In the genomic region with DNA sequence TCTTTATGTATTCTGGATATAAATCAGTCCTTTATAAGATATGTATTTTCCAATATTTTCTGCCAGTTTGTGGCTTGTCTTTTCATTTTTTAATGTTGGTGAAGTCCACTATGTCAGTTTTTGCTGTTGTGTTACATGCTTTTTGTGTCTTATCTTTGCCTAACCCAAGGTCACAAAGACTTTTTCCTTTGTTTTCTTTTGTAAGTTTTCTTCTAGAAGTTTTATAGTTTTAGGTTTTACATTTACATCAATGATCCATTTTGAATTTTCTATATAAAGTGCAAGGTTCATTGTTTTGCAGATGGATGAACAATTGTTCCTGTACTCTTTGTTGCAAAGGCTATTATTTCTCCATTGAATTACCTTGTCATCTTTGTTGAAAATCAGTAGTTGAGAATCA, we compare ENCODE assay signal across 21 cellular contexts.
"Had no signal": no experiment of that assay in that cellular context is flagged by ENCODE, and none has a peak within 500 bp of the region (broad histone marks: within the 10 kb centered on the region; RNA-seq: fewer than 3 reads in every experiment).

No MANE protein-coding gene starts in this region.

- H3K9me3 ChIP-seq: gastrocnemius medialis, lower lobe of right lung, ovary, psoas muscle, sigmoid colon, stomach, thyroid gland, vagina had no signal

- H3K9me3 Mint-ChIP-seq: natural killer cell; stimulated activated effector memory CD8-positive, alpha-beta T cell treated with anti-CD3 and anti-CD28 coated beads, Interleukin-12 subunit alpha, Interleukin-12 subunit beta, amount 100 ng/mL, for 72 hours had no signal

- H3K36me3 ChIP-seq: gastrocnemius medialis, ovary had no signal

- H3K4me3 Mint-ChIP-seq: natural killer cell; stimulated activated effector memory CD8-positive, alpha-beta T cell treated with anti-CD3 and anti-CD28 coated beads, Interleukin-12 subunit alpha, Interleukin-12 subunit beta, amount 100 ng/mL, for 72 hours had no signal

- H3K4me3 ChIP-seq: dorsolateral prefrontal cortex, gastrocnemius medialis, lower lobe of right lung, ovary, psoas muscle, sigmoid colon, stomach, thyroid gland, vagina had no signal

- H3K27ac Mint-ChIP-seq: natural killer cell; stimulated activated effector memory CD8-positive, alpha-beta T cell treated with anti-CD3 and anti-CD28 coated beads, Interleukin-12 subunit alpha, Interleukin-12 subunit beta, amount 100 ng/mL, for 72 hours had no signal

- H3K27me3 ChIP-seq: dorsolateral prefrontal cortex, gastrocnemius medialis, ovary, sigmoid colon, stomach, thyroid gland, vagina had no signal

- DNase-seq: dorsolateral prefrontal cortex; effector CD4-positive, alpha-beta T cell; foreskin fibroblast; gastrocnemius medialis; head of caudate nucleus; left ventricle myocardium superior; lower lobe of right lung; natural killer cell; occipital lobe; ovary; posterior cingulate gyrus; psoas muscle; right cardiac atrium; sigmoid colon; stimulated activated CD4-positive, alpha-beta T cell treated with anti-CD3 and anti-CD28 coated beads, Interleukin-2, amount 100 ng/mL, for 24 hours; stimulated activated CD4-positive, alpha-beta T cell treated with anti-CD3 and anti-CD28 coated beads, Interleukin-4, amount 100 ng/mL, for 24 hours; stomach; thyroid gland; trophoblast cell had no signal

- ATAC-seq: gastrocnemius medialis; left ventricle myocardium superior; lower lobe of right lung; natural killer cell; psoas muscle; right cardiac atrium; stimulated activated effector memory CD8-positive, alpha-beta T cell treated with anti-CD3 and anti-CD28 coated beads, Interleukin-12 subunit alpha, Interleukin-12 subunit beta, amount 100 ng/mL, for 72 hours had no signal

- H3K4me1 Mint-ChIP-seq: stimulated activated effector memory CD8-positive, alpha-beta T cell treated with anti-CD3 and anti-CD28 coated beads, Interleukin-12 subunit alpha, Interleukin-12 subunit beta, amount 100 ng/mL, for 72 hours had no signal

- H3K36me3 Mint-ChIP-seq: natural killer cell had no signal
